In the genomic region with DNA sequence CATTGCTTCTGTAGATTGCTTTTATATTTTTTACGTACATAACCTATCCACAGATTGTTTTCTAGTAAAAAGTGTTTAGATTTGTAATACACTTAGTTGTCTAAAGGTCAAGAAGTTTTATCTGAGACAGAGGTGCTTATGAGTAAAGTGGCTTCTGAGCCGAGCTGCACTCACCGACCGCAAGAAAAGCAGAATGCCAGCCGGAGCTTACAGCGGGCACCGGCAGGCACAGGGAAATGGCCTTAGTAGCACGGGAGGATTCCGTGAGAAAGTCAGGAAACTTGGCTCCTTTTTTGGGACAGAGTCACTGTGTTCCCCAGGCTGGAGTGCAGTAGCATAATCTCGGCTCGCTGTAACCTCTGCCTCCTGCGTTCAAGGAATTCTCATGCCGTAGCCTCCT, we compare ENCODE assay signal across 9 cellular contexts. TPM values are rescaled to one million over a fixed set of nuclear protein-coding genes. Genes with fewer than 3 reads are reported as not detected.
"Had no signal": no experiment of that assay in that cellular context is flagged by ENCODE, and none has a peak within 500 bp of the region (broad histone marks: within the 10 kb centered on the region; RNA-seq: fewer than 3 reads in every experiment).

No MANE protein-coding gene starts in this region.

- H3K4me3 ChIP-seq: GM23248, HAP-1, K562 had no signal

- H3K27ac ChIP-seq: GM23248 had no signal

- ATAC-seq: HCT116, K562 had no signal

- H3K9ac ChIP-seq: GM23248 had no signal

- H3K9me3 ChIP-seq: HAP-1 had no signal

- H2AFZ ChIP-seq: GM23248 had no signal

- H3K36me3 ChIP-seq: HAP-1 had no signal

- DNase-seq: GM23248, GOT3, H7, HFFc6, IMR-90 had no signal

RNA-seq across cellular contexts. Expression of gene PIWIL1, which starts 29.8 kb away (rescaled TPM):
- total RNA-seq: GM23248, H7, HFFc6, HT-29, IMR-90, K562 had no signal
